Comparison of ENCODE assay signal across 1 cellular context in genomic region chr2:170140561-170140960, GRCh38.
TF ChIP-seq lines count a peak whose summit lies in the region.

No MANE protein-coding gene starts in this region.

TF ChIP-seq in GM23338, 12 proteins besides CTCF, POLR2A, EP300 and RAD21 (continued from another document):
- no peak for TF ChIP-seq ETS1 (IDR thresholded peaks at IDR 0.05)
- no peak for TF ChIP-seq EZH2 (IDR thresholded peaks at IDR 0.05; ENCODE audit: low read depth, unreplicated experiment)
- no peak for TF ChIP-seq EZH2phosphoT487 (IDR thresholded peaks at IDR 0.05; ENCODE audit: unreplicated experiment)
- no peak for TF ChIP-seq POLR2AphosphoS5 (IDR thresholded peaks at IDR 0.05; ENCODE audit: low read depth)
- TF ChIP-seq ZNF114 (CRISPR knock-in tag; IDR thresholded peaks at IDR 0.05), result no peak
